17 cellular contexts compared by ENCODE assay signal in genomic region chr5:92885950-92886349, GRCh38.
DNase-seq lines count a peak whose midpoint lies in the region; ATAC-seq and TF ChIP-seq lines count a peak whose summit lies in the region.
"Had no signal": no experiment of that assay in that cellular context is flagged by ENCODE, and none has a peak within 500 bp of the region (broad histone marks: within the 10 kb centered on the region; RNA-seq: fewer than 3 reads in every experiment).

No MANE protein-coding gene starts in this region.

- no peaks in the 10 kb centered on the region for H3K9me3 ChIP-seq in WERI-Rb-1 (ENCODE audit: severe bottlenecking)
- H3K9me3 ChIP-seq in right lobe of liver: no peaks in the 10 kb centered on the region

- H3K4me3 ChIP-seq in WERI-Rb-1 (ENCODE audit: low read depth, low read length): no peak overlapping the region
- H3K4me3 ChIP-seq in right lobe of liver: no peak overlapping the region

- intact Hi-C loops in right lobe of liver (cut with DNase I): no loop called here

- ATAC-seq in right lobe of liver (peak; percentile 79 to 92 (median 87)), T-cell (replicated peaks in 1 of 4) (no peak)
- ATAC-seq: activated CD8-positive, alpha-beta memory T cell treated with anti-CD3 and anti-CD28 coated beads, Interleukin-2, amount 10 ng/mL, durations not matched to agents 7 days and 5 days; natural killer cell treated with Interleukin-12 subunit alpha and Interleukin-12 subunit beta and Interleukin-15 and Interleukin-18, amount 100 ng/mL, for 72 hours had no signal

- peak; percentile 79 for TF ChIP-seq CTCF in WERI-Rb-1 (IDR thresholded peaks at IDR 0.05; ENCODE audit: low read depth, low read length)
- TF ChIP-seq CTCF in right lobe of liver (IDR thresholded peaks at IDR 0.05): peak; percentile 24 to 47 (median 44)

- 30% methylated on average over 4 of the region's 4 CpGs for whole genome bisulfite sequencing in right lobe of liver (ENCODE audit: insufficient coverage, low coverage, low lambda C conversion rate, missing lambda C conversion rate)

- H3K36me3 ChIP-seq in WERI-Rb-1 (no peaks in the 10 kb centered on the region), right lobe of liver (no peaks in the 10 kb centered on the region)

- no peaks in the 10 kb centered on the region for H3K4me1 ChIP-seq in right lobe of liver

- H3K4me1 Mint-ChIP-seq in T-cell: no peaks in the 10 kb centered on the region
- H3K4me1 Mint-ChIP-seq: activated CD8-positive, alpha-beta memory T cell treated with anti-CD3 and anti-CD28 coated beads, Interleukin-2, amount 10 ng/mL, durations not matched to agents 7 days and 5 days; B cell had no signal

- POLR2A ChIA-PET in T-cell (lab: Charles Lee): no interaction called here

- no peaks in the 10 kb centered on the region for H3K36me3 Mint-ChIP-seq in T-cell
- H3K36me3 Mint-ChIP-seq: activated CD8-positive, alpha-beta memory T cell treated with anti-CD3 and anti-CD28 coated beads, Interleukin-2, amount 10 ng/mL, durations not matched to agents 7 days and 5 days; natural killer cell treated with Interleukin-12 subunit alpha and Interleukin-12 subunit beta and Interleukin-15 and Interleukin-18, amount 100 ng/mL, for 72 hours had no signal

- peak; percentile 22 for DNase-seq in Daoy (ENCODE audit: low read depth)
- DNase-seq in HuH-7.5 (ENCODE audit: low spot score): peak; percentile 33
- peak; percentile 45 for DNase-seq in WERI-Rb-1
- DNase-seq in right lobe of liver: peak in 1 of 3 donors; percentile 27
- DNase-seq in NCI-H1105 (lab: John Stamatoyannopoulos, UW): no peak
- no peak for DNase-seq in stimulated activated CD4-positive, alpha-beta T cell treated with anti-CD3 and anti-CD28 coated beads, Interleukin-4, amount 100 ng/mL, for 4 hours
- no peak for DNase-seq in T-cell
- DNase-seq in HCEC 1CT: no peak
- DNase-seq: activated CD8-positive, alpha-beta memory T cell treated with anti-CD3 and anti-CD28 coated beads, Interleukin-2, amount 10 ng/mL, durations not matched to agents 7 days and 5 days; activated naive CD4-positive, alpha-beta T cell treated with anti-CD3 and anti-CD28 coated beads, Interleukin-2, amount 50 U/mL, for 16 hours; central memory CD4-positive, alpha-beta T cell; GOT3; NCI-H1092 treated with DMSO at 0.1 percent for 48 hours had no signal

- no peak for TF ChIP-seq POLR2A in right lobe of liver (IDR thresholded peaks at IDR 0.05)

- H3K4me3 Mint-ChIP-seq in T-cell: no peak overlapping the region
- H3K4me3 Mint-ChIP-seq: activated CD8-positive, alpha-beta memory T cell treated with anti-CD3 and anti-CD28 coated beads, Interleukin-2, amount 10 ng/mL, durations not matched to agents 7 days and 5 days; B cell; natural killer cell treated with Interleukin-12 subunit alpha and Interleukin-12 subunit beta and Interleukin-15 and Interleukin-18, amount 100 ng/mL, for 72 hours; stimulated activated naive CD8-positive, alpha-beta T cell treated with anti-CD3 and anti-CD28 coated beads, Interleukin-15, Interleukin-2, amounts not matched to agents 100 ng/mL and 50 ng/mL, for 24 hours had no signal

- peaks cover 0 to 5% (median 1%) of the 10 kb centered on the region in 3 donors for H3K9me3 Mint-ChIP-seq in T-cell

- H3K27me3 ChIP-seq in WERI-Rb-1 (ENCODE audit: insufficient read depth, low read depth, severe bottlenecking): no peaks in the 10 kb centered on the region
- no peaks in the 10 kb centered on the region for H3K27me3 ChIP-seq in right lobe of liver

- no peak overlapping the region for H3K27ac ChIP-seq in WERI-Rb-1
- no peak overlapping the region for H3K27ac ChIP-seq in right lobe of liver
- H3K27ac ChIP-seq: RWPE1 had no signal

- CTCF ChIA-PET in T-cell (lab: Charles Lee): no interaction called here

- H3K27me3 Mint-ChIP-seq in T-cell: no peaks in the 10 kb centered on the region
- H3K27me3 Mint-ChIP-seq: activated CD8-positive, alpha-beta memory T cell treated with anti-CD3 and anti-CD28 coated beads, Interleukin-2, amount 10 ng/mL, durations not matched to agents 7 days and 5 days; B cell; natural killer cell treated with Interleukin-12 subunit alpha and Interleukin-12 subunit beta and Interleukin-15 and Interleukin-18, amount 100 ng/mL, for 72 hours; stimulated activated naive CD8-positive, alpha-beta T cell treated with anti-CD3 and anti-CD28 coated beads, Interleukin-15, Interleukin-2, amounts not matched to agents 100 ng/mL and 50 ng/mL, for 24 hours had no signal

- no peak overlapping the region for H3K27ac Mint-ChIP-seq in T-cell
- H3K27ac Mint-ChIP-seq: activated CD8-positive, alpha-beta memory T cell treated with anti-CD3 and anti-CD28 coated beads, Interleukin-2, amount 10 ng/mL, durations not matched to agents 7 days and 5 days; B cell; natural killer cell treated with Interleukin-12 subunit alpha and Interleukin-12 subunit beta and Interleukin-15 and Interleukin-18, amount 100 ng/mL, for 72 hours; stimulated activated naive CD8-positive, alpha-beta T cell treated with anti-CD3 and anti-CD28 coated beads, Interleukin-15, Interleukin-2, amounts not matched to agents 100 ng/mL and 50 ng/mL, for 24 hours had no signal

Comparison
In these comparisons a context has a peak if more than half of its experiments do, and no peak if none do; other contexts are left out.
1. DNase-seq: peak in Daoy (single experiment), HuH-7.5 (single experiment) and WERI-Rb-1 (single experiment); none in NCI-H1105 (single experiment), stimulated activated CD4-positive, alpha-beta T cell treated with anti-CD3 and anti-CD28 coated beads, Interleukin-4, amount 100 ng/mL, for 4 hours (0 of 2), T-cell (0 of 34) and HCEC 1CT (single experiment).
2. ATAC-seq: peak in right lobe of liver (4 of 4); none in T-cell (0 of 4).